Comparison of ENCODE assay signal across 8 cellular contexts in genomic region chr11:10450451-10451398, GRCh38. TPM values are rescaled to one million over a fixed set of nuclear protein-coding genes. Genes with fewer than 3 reads are reported as not detected.
DNase-seq lines count a peak whose midpoint lies in the region; ATAC-seq and TF ChIP-seq lines count a peak whose summit lies in the region.

No MANE protein-coding gene starts in this region.

- ATAC-seq in activated CD8-positive, alpha-beta T cell treated with anti-CD3 and anti-CD28 coated beads for 36 hours = peak; percentile 38
- peak; percentile 85 for ATAC-seq in effector memory CD8-positive, alpha-beta T cell (replicated peaks)

- POLR2A ChIA-PET in activated CD8-positive, alpha-beta T cell treated with anti-CD3 and anti-CD28 coated beads for 36 hours (lab: Charles Lee) = interaction anchor here (1.0 kb wide), 1 partner anchor 9 kb away, joined by 3 read pairs; no protein-coding TSS in a partner anchor

- H3K9me3 ChIP-seq in mesodermal cell (ENCODE audit: control insufficient read depth, low read length) = no peaks in the 10 kb centered on the region
- H3K9me3 ChIP-seq in stomach smooth muscle (ENCODE audit: control insufficient read depth in 2 of 2, low read length in 2 of 2) = no peaks in the 10 kb centered on the region

- peaks cover 64% of the 10 kb centered on the region for H3K4me1 Mint-ChIP-seq in activated CD8-positive, alpha-beta T cell treated with anti-CD3 and anti-CD28 coated beads for 36 hours (ENCODE audit: low read depth)
- H3K4me1 Mint-ChIP-seq in effector memory CD8-positive, alpha-beta T cell (ENCODE audit: low read depth in 2 of 2) = peaks cover 37 to 42% of the 10 kb centered on the region in 2 donors

- CTCF ChIA-PET in activated CD8-positive, alpha-beta T cell treated with anti-CD3 and anti-CD28 coated beads for 36 hours (lab: Charles Lee) = interaction anchor here (0.7 to 3.7 kb wide), 9 partner anchors 8 to 91 kb away, joined by 3 to 20 read pairs (median 5); partner anchors contain the start of gene RNF141

- H3K27me3 ChIP-seq in GM06990 (replicated peaks; ENCODE audit: control insufficient read depth, insufficient read depth, low read length) (no peaks in the 10 kb centered on the region), stomach smooth muscle (ENCODE audit: control insufficient read depth in 1 of 2, insufficient read depth in 2 of 2, low read length in 2 of 2) (peaks cover 14 to 25% of the 10 kb centered on the region in 2 donors)

- H3K27me3 Mint-ChIP-seq in activated CD8-positive, alpha-beta T cell treated with anti-CD3 and anti-CD28 coated beads for 36 hours = no peaks in the 10 kb centered on the region
- peaks cover 0 to 7% of the 10 kb centered on the region in 2 donors for H3K27me3 Mint-ChIP-seq in effector memory CD8-positive, alpha-beta T cell

- H3K27ac ChIP-seq in mesodermal cell (ENCODE audit: low read depth, low read length, severe bottlenecking) (no peak overlapping the region), stomach smooth muscle (ENCODE audit: low read length) (peak overlapping the region; percentile 2)

- intact Hi-C loops in activated CD8-positive, alpha-beta T cell treated with anti-CD3 and anti-CD28 coated beads for 36 hours (cut with micrococcal nuclease) = no loop called here
- intact Hi-C loops in posterior vena cava (cut with DNase I) = no loop called here

- H3K4me1 ChIP-seq in mesodermal cell (ENCODE audit: control insufficient read depth, insufficient read depth, low read length, poor library complexity, severe bottlenecking) = peaks cover 4% of the 10 kb centered on the region
- H3K4me1 ChIP-seq in stomach smooth muscle (ENCODE audit: control insufficient read depth, insufficient read depth, low read length) = peaks cover 20% of the 10 kb centered on the region

- peak overlapping the region; percentile 48 for H3K4me3 ChIP-seq in GM06990 (replicated peaks; ENCODE audit: low read depth, low read length)
- peak overlapping the region; percentile 37 for H3K4me3 ChIP-seq in mesodermal cell (ENCODE audit: extremely low read depth, insufficient read depth, low read length, poor library complexity, severe bottlenecking)
- peak overlapping the region; percentile 53 to 70 for H3K4me3 ChIP-seq in stomach smooth muscle (ENCODE audit: low read length in 2 of 2)

- no peaks in the 10 kb centered on the region for H3K36me3 ChIP-seq in GM06990 (ENCODE audit: control insufficient read depth, insufficient read depth, low read length)
- H3K36me3 ChIP-seq in mesodermal cell (ENCODE audit: control insufficient read depth, insufficient read depth, low read length) = no peaks in the 10 kb centered on the region
- no peaks in the 10 kb centered on the region for H3K36me3 ChIP-seq in stomach smooth muscle (ENCODE audit: control insufficient read depth in 2 of 2, insufficient read depth in 2 of 2, low read length in 2 of 2)

- DNase-seq in GM06990 (ENCODE audit: extremely low read depth, insufficient read length) (peak; percentile 67), LoVo (ENCODE audit: low spot score) (peak; percentile 83), HUDEP-2 (lab: John Stamatoyannopoulos, UW; ENCODE audit: unreplicated experiment in 76 of 76) (no peak), posterior vena cava (ENCODE audit: low spot score) (no peak)
- DNase-seq in activated CD8-positive, alpha-beta T cell treated with anti-CD3 and anti-CD28 coated beads for 36 hours = peak; percentile 66
- peak; percentile 37 to 50 (median 41) for DNase-seq in effector memory CD8-positive, alpha-beta T cell

- H3K9ac ChIP-seq in stomach smooth muscle (ENCODE audit: low read length in 2 of 2) = peak overlapping the region in 1 of 2 donors; percentile 47

- H3K36me3 Mint-ChIP-seq in activated CD8-positive, alpha-beta T cell treated with anti-CD3 and anti-CD28 coated beads for 36 hours (ENCODE audit: low read depth) = no peaks in the 10 kb centered on the region
- peaks cover 14% of the 10 kb centered on the region for H3K36me3 Mint-ChIP-seq in effector memory CD8-positive, alpha-beta T cell (ENCODE audit: insufficient read depth)

- 3% methylated on average over 76 to 91 of the region's 95 CpGs for WGBS in mesodermal cell (ENCODE audit: insufficient coverage in 2 of 2), 2 experiments

- no peaks in the 10 kb centered on the region for H3K9me3 Mint-ChIP-seq in activated CD8-positive, alpha-beta T cell treated with anti-CD3 and anti-CD28 coated beads for 36 hours
- no peaks in the 10 kb centered on the region for H3K9me3 Mint-ChIP-seq in effector memory CD8-positive, alpha-beta T cell

- H3K27ac Mint-ChIP-seq in activated CD8-positive, alpha-beta T cell treated with anti-CD3 and anti-CD28 coated beads for 36 hours = peak overlapping the region; percentile 91
- H3K27ac Mint-ChIP-seq in effector memory CD8-positive, alpha-beta T cell = peak overlapping the region; percentile 90 to 99

- peak; percentile 48 for TF ChIP-seq CTCF in GM06990 (IDR thresholded peaks at IDR 0.05; ENCODE audit: insufficient read depth, low read length, poor library complexity, severe bottlenecking)
- TF ChIP-seq CTCF in activated CD8-positive, alpha-beta T cell treated with anti-CD3 and anti-CD28 coated beads for 36 hours (IDR thresholded peaks at IDR 0.05) = peak; percentile 65

- peak overlapping the region; percentile 77 for H3K4me3 Mint-ChIP-seq in activated CD8-positive, alpha-beta T cell treated with anti-CD3 and anti-CD28 coated beads for 36 hours
- peak overlapping the region; percentile 92 to 93 for H3K4me3 Mint-ChIP-seq in effector memory CD8-positive, alpha-beta T cell

RNA-seq across cellular contexts. Expression of gene AMPD3, which starts 4.3 kb away (rescaled TPM):
- 10 to 100 TPM; 31.1 to 34.2 TPM for total RNA-seq in activated CD8-positive, alpha-beta T cell treated with anti-CD3 and anti-CD28 coated beads for 36 hours
- polyA plus RNA-seq in mesodermal cell (2013, experiment 1 of 2) = 6.6 TPM
- 7.3 TPM for polyA plus RNA-seq in mesodermal cell (2013, experiment 2 of 2)
- total RNA-seq in posterior vena cava = 1 to 10 TPM; 6.5 to 6.9 TPM

Comparison
In these comparisons a context has a peak if more than half of its experiments do, and no peak if none do; other contexts are left out.
1. DNase-seq: peak in GM06990 (single experiment), LoVo (single experiment), activated CD8-positive, alpha-beta T cell treated with anti-CD3 and anti-CD28 coated beads for 36 hours (single experiment) and effector memory CD8-positive, alpha-beta T cell (3 of 3); none in HUDEP-2 (0 of 76) and posterior vena cava (single experiment).
2. RNA of gene AMPD3, which starts 4.3 kb away (total RNA-seq): 31.1 to 34.2 TPM in activated CD8-positive, alpha-beta T cell treated with anti-CD3 and anti-CD28 coated beads for 36 hours; 6.5 to 6.9 TPM in posterior vena cava; every median in the first group is over 4 times any median in the second.
3. Peak in every context shown above with its lines, with median percentiles within 50 percentile points of each other: H3K4me3 ChIP-seq.